ENCODE assay signal across 1 cellular context in the genomic region with DNA sequence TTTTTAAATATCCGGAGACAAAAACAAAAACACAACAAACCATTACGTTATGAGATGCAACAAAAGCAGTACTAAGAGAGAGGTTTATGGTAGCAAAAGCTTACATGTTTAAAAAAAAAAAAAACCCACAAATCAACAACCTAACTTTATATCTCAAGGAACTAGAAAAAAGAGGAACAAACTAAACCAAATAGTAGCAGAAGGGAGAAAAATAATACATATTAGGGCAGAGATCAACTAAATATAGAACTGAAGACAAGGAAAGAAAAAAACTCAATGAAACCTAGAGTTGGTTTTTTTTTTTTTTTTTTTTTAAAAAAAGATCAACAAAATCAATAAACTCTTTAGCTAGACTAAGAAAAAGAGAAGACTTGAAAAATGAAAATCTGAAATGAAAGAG.
TF ChIP-seq lines count a peak whose summit lies in the region.

No MANE protein-coding gene starts in this region.

TF ChIP-seq in K562, 482 proteins besides CTCF, POLR2A, EP300 and RAD21 (continued from another document):
- TF ChIP-seq, protein P1, sequence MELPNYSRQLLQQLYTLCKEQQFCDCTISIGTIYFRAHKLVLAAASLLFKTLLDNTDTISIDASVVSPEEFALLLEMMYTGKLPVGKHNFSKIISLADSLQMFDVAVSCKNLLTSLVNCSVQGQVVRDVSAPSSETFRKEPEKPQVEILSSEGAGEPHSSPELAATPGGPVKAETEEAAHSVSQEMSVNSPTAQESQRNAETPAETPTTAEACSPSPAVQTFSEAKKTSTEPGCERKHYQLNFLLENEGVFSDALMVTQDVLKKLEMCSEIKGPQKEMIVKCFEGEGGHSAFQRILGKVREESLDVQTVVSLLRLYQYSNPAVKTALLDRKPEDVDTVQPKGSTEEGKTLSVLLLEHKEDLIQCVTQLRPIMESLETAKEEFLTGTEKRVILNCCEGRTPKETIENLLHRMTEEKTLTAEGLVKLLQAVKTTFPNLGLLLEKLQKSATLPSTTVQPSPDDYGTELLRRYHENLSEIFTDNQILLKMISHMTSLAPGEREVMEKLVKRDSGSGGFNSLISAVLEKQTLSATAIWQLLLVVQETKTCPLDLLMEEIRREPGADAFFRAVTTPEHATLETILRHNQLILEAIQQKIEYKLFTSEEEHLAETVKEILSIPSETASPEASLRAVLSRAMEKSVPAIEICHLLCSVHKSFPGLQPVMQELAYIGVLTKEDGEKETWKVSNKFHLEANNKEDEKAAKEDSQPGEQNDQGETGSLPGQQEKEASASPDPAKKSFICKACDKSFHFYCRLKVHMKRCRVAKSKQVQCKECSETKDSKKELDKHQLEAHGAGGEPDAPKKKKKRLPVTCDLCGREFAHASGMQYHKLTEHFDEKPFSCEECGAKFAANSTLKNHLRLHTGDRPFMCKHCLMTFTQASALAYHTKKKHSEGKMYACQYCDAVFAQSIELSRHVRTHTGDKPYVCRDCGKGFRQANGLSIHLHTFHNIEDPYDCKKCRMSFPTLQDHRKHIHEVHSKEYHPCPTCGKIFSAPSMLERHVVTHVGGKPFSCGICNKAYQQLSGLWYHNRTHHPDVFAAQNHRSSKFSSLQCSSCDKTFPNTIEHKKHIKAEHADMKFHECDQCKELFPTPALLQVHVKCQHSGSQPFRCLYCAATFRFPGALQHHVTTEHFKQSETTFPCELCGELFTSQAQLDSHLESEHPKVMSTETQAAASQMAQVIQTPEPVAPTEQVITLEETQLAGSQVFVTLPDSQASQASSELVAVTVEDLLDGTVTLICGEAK (IDR thresholded peaks at IDR 0.05) = peak; percentile 68; the same call in 1 of the 2 replicates
- TF ChIP-seq, protein P1 (CRISPR knock-in tag; IDR thresholded peaks at IDR 0.05) = no peak
